1 cellular context compared by ENCODE assay signal in the genomic region with DNA sequence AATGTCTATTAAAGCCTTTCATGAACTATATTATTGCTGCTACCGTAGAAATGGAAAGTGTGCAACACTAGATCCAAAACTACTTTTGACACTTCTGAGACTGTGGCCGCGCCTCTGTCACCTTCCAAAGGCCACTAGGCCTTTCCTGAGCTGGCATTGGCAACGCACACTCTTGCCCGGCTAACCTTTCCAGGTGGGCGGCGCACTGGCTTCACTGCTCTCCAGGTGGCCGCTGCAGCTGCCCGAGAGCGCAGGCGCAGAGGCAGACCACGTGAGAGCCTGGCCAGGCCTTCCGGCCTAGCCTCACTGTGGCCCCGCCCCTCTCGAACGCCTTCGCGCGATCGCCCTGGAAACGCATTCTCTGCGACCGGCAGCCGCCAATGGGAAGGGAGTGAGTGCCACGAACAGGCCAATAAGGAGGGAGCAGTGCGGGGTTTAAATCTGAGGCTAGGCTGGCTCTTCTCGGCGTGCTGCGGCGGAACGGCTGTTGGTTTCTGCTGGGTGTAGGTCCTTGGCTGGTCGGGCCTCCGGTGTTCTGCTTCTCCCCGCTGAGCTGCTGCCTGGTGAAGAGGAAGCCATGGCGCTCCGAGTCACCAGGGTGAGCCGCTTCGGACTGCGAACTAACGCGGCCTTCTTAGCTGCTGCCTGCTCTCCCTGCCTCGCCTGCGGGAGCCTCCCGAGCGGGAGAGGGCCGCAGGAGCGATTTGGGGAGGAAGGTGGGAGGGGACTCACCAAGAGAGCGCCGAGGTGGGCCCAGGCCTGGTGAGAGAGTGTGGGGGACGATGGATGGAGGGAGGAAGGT.
TF ChIP-seq lines count a peak whose summit lies in the region.

A gene (plus strand): TSS at position 465 of the 802 bp plus-strand sequence. CDS start 113 bp downstream, at position 578.

TF ChIP-seq in HepG2, 621 proteins besides CTCF, POLR2A, EP300 and RAD21 (continued from another document):
- TF ChIP-seq, protein P1, sequence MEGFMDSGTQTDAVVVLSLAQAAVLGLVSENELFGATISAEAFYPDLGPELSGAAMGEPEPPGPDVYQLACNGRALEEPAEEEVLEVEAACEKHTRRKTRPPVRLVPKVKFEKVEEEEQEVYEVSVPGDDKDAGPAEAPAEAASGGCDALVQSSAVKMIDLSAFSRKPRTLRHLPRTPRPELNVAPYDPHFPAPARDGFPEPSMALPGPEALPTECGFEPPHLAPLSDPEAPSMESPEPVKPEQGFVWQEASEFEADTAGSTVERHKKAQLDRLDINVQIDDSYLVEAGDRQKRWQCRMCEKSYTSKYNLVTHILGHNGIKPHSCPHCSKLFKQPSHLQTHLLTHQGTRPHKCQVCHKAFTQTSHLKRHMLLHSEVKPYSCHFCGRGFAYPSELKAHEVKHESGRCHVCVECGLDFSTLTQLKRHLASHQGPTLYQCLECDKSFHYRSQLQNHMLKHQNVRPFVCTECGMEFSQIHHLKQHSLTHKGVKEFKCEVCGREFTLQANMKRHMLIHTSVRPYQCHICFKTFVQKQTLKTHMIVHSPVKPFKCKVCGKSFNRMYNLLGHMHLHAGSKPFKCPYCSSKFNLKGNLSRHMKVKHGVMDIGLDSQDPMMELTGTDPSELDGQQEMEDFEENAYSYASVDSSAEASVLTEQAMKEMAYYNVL (CRISPR knock-in tag; IDR thresholded peaks at IDR 0.05; ENCODE audit: borderline replicate concordance), result peak; percentile 70; the same call in 1 of the 2 replicates
- peak; percentile 65; the same call in 1 of the 2 replicates for TF ChIP-seq ZNF644 (CRISPR knock-in tag; IDR thresholded peaks at IDR 0.05; ENCODE audit: low read depth)
- TF ChIP-seq ZNF678 (CRISPR knock-in tag; IDR thresholded peaks at IDR 0.05), result no peak
- no peak for TF ChIP-seq ZNF782 (CRISPR knock-in tag; IDR thresholded peaks at IDR 0.05; ENCODE audit: borderline replicate concordance)
- peak; percentile 76 for TF ChIP-seq BORCS8-MEF2B (CRISPR knock-in tag; IDR thresholded peaks at IDR 0.05)
- TF ChIP-seq, protein P2, sequence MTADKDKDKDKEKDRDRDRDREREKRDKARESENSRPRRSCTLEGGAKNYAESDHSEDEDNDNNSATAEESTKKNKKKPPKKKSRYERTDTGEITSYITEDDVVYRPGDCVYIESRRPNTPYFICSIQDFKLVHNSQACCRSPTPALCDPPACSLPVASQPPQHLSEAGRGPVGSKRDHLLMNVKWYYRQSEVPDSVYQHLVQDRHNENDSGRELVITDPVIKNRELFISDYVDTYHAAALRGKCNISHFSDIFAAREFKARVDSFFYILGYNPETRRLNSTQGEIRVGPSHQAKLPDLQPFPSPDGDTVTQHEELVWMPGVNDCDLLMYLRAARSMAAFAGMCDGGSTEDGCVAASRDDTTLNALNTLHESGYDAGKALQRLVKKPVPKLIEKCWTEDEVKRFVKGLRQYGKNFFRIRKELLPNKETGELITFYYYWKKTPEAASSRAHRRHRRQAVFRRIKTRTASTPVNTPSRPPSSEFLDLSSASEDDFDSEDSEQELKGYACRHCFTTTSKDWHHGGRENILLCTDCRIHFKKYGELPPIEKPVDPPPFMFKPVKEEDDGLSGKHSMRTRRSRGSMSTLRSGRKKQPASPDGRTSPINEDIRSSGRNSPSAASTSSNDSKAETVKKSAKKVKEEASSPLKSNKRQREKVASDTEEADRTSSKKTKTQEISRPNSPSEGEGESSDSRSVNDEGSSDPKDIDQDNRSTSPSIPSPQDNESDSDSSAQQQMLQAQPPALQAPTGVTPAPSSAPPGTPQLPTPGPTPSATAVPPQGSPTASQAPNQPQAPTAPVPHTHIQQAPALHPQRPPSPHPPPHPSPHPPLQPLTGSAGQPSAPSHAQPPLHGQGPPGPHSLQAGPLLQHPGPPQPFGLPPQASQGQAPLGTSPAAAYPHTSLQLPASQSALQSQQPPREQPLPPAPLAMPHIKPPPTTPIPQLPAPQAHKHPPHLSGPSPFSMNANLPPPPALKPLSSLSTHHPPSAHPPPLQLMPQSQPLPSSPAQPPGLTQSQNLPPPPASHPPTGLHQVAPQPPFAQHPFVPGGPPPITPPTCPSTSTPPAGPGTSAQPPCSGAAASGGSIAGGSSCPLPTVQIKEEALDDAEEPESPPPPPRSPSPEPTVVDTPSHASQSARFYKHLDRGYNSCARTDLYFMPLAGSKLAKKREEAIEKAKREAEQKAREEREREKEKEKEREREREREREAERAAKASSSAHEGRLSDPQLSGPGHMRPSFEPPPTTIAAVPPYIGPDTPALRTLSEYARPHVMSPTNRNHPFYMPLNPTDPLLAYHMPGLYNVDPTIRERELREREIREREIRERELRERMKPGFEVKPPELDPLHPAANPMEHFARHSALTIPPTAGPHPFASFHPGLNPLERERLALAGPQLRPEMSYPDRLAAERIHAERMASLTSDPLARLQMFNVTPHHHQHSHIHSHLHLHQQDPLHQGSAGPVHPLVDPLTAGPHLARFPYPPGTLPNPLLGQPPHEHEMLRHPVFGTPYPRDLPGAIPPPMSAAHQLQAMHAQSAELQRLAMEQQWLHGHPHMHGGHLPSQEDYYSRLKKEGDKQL (CRISPR knock-in tag; IDR thresholded peaks at IDR 0.05; ENCODE audit: low read depth), result no peak
- TF ChIP-seq ZFP1 (CRISPR knock-in tag; IDR thresholded peaks at IDR 0.05), result no peak
- TF ChIP-seq ZMYM4 (CRISPR knock-in tag; IDR thresholded peaks at IDR 0.05), result peak; percentile 99
- no peak; the same call in 1 of the 2 replicates for TF ChIP-seq ZNF143 (CRISPR knock-in tag; IDR thresholded peaks at IDR 0.05)
- TF ChIP-seq CAMTA2 (CRISPR knock-in tag; IDR thresholded peaks at IDR 0.05; ENCODE audit: borderline replicate concordance), result 0 out of 2 replicates have a peak, but pooled peaks have one; percentile 59
- no peak for TF ChIP-seq SCMH1 (CRISPR knock-in tag; IDR thresholded peaks at IDR 0.05; ENCODE audit: borderline replicate concordance)
- no peak for TF ChIP-seq NCOA1 (CRISPR knock-in tag; IDR thresholded peaks at IDR 0.05)
- TF ChIP-seq KDM3A (CRISPR knock-in tag; IDR thresholded peaks at IDR 0.05; ENCODE audit: low read depth), result no peak
